28 cellular contexts compared by ENCODE assay signal in genomic region chr2:113854208-113854607, GRCh38.
"Had no signal": no experiment of that assay in that cellular context is flagged by ENCODE, and none has a peak within 500 bp of the region (broad histone marks: within the 10 kb centered on the region; RNA-seq: fewer than 3 reads in every experiment).

No MANE protein-coding gene starts in this region.

- H3K4me3 Mint-ChIP-seq: activated CD8-positive, alpha-beta T cell treated with anti-CD3 and anti-CD28 coated beads for 36 hours; activated naive CD8-positive, alpha-beta T cell; activated T-cell treated with anti-CD3 and anti-CD28 coated beads, Interleukin-2, amount 50 U/mL, for 4 hours; activated T-helper 17 cell treated with anti-CD3 and anti-CD28 coated beads, Interleukin-2, amount 50 U/mL, for 72 hours; central memory CD8-positive, alpha-beta T cell; dendritic cell treated with granulocyte-macrophage colony-stimulating factor and Interleukin-4, amounts not matched to agents 40 ng/mL and 50 ng/mL, for 4 days; endodermal cell had no signal

- H3K27ac ChIP-seq: brain microvascular endothelial cell, coronary artery, dorsolateral prefrontal cortex, foreskin keratinocyte, gastrocnemius medialis, heart left ventricle had no signal

- ATAC-seq: activated CD8-positive, alpha-beta T cell treated with anti-CD3 and anti-CD28 coated beads for 36 hours; activated T-cell treated with anti-CD3 and anti-CD28 coated beads, Interleukin-2, amount 50 U/mL, for 4 hours; activated T-helper 17 cell treated with anti-CD3 and anti-CD28 coated beads, Interleukin-2, amount 50 U/mL, for 72 hours; esophagus mucosa; foreskin keratinocyte; gastrocnemius medialis; heart left ventricle had no signal

- H3K27me3 Mint-ChIP-seq: activated CD8-positive, alpha-beta T cell treated with anti-CD3 and anti-CD28 coated beads for 36 hours; activated naive CD8-positive, alpha-beta T cell; activated T-helper 17 cell treated with anti-CD3 and anti-CD28 coated beads, Interleukin-2, amount 50 U/mL, for 72 hours; central memory CD8-positive, alpha-beta T cell; dendritic cell treated with granulocyte-macrophage colony-stimulating factor and Interleukin-4, amounts not matched to agents 40 ng/mL and 50 ng/mL, for 4 days had no signal

- H3K36me3 ChIP-seq: brain microvascular endothelial cell, gastrocnemius medialis, heart left ventricle had no signal

- H3K4me1 Mint-ChIP-seq: central memory CD8-positive, alpha-beta T cell; endodermal cell had no signal

- H3K4me1 ChIP-seq: gastrocnemius medialis had no signal

- DNase-seq: activated CD4-positive, alpha-beta T cell treated with anti-CD3 and anti-CD28 coated beads for 1 hour; activated CD4-positive, alpha-beta T cell treated with anti-CD3 and anti-CD28 coated beads for 4 hours; activated CD4-positive, alpha-beta T cell treated with anti-CD3 and anti-CD28 coated beads, Interleukin-2, amount 50 U/mL, for 1 hour; activated CD4-positive, alpha-beta T cell treated with anti-CD3 and anti-CD28 coated beads, Interleukin-2, amount 50 U/mL, for 48 hours; activated CD8-positive, alpha-beta memory T cell treated with anti-CD3 and anti-CD28 coated beads for 24 hours; activated CD8-positive, alpha-beta T cell treated with anti-CD3 and anti-CD28 coated beads for 36 hours; activated effector memory CD4-positive, alpha-beta T cell treated with Interleukin-2 at 50 U/mL for 16 hours; activated gamma-delta T cell treated with Interleukin-2 at 50 U/mL for 16 hours; activated naive CD4-positive, alpha-beta T cell treated with anti-CD3 and anti-CD28 coated beads, Interleukin-2, amount 50 U/mL, for 16 hours; activated naive CD4-positive, alpha-beta T cell treated with Interleukin-2 at 50 U/mL for 16 hours; activated T-cell treated with anti-CD3 and anti-CD28 coated beads, Interleukin-2, amount 50 U/mL, for 4 hours; amniotic stem cell; anterior cingulate cortex; brain microvascular endothelial cell; dorsolateral prefrontal cortex; effector memory CD4-positive, alpha-beta T cell; endodermal cell; foreskin keratinocyte; gastrocnemius medialis; glutamatergic neuron; heart left ventricle; T-helper 2 cell had no signal

- H3K27me3 ChIP-seq: brain microvascular endothelial cell, dorsolateral prefrontal cortex, foreskin keratinocyte, gastrocnemius medialis, heart left ventricle had no signal

- H3K4me3 ChIP-seq: coronary artery, dorsolateral prefrontal cortex, gastrocnemius medialis, heart left ventricle had no signal

- H3K9me3 ChIP-seq: gastrocnemius medialis, heart left ventricle had no signal

- H3K9me3 Mint-ChIP-seq: activated CD8-positive, alpha-beta T cell treated with anti-CD3 and anti-CD28 coated beads for 36 hours; activated T-cell treated with anti-CD3 and anti-CD28 coated beads, Interleukin-2, amount 50 U/mL, for 4 hours; activated T-helper 17 cell treated with anti-CD3 and anti-CD28 coated beads, Interleukin-2, amount 50 U/mL, for 72 hours; central memory CD8-positive, alpha-beta T cell; dendritic cell treated with granulocyte-macrophage colony-stimulating factor and Interleukin-4, amounts not matched to agents 40 ng/mL and 50 ng/mL, for 4 days; endodermal cell had no signal

- H3K27ac Mint-ChIP-seq: activated CD8-positive, alpha-beta T cell treated with anti-CD3 and anti-CD28 coated beads for 36 hours; activated naive CD8-positive, alpha-beta T cell; activated T-helper 17 cell treated with anti-CD3 and anti-CD28 coated beads, Interleukin-2, amount 50 U/mL, for 72 hours; dendritic cell treated with granulocyte-macrophage colony-stimulating factor and Interleukin-4, amounts not matched to agents 40 ng/mL and 50 ng/mL, for 4 days; endodermal cell had no signal
